In genomic region chr6:102853249-102853955, GRCh38 we compare ENCODE assay signal across 30 cellular contexts.
DNase-seq lines count a peak whose midpoint lies in the region; ATAC-seq, FAIRE-seq and TF ChIP-seq lines count a peak whose summit lies in the region.
"Had no signal": no experiment of that assay in that cellular context is flagged by ENCODE, and none has a peak within 500 bp of the region (broad histone marks: within the 10 kb centered on the region; RNA-seq: fewer than 3 reads in every experiment).

No MANE protein-coding gene starts in this region.

- FAIRE-seq in D721Med (lab: Jason Lieb, UNC) (peak; percentile 92), HTR-8/SVneo (lab: Jason Lieb, UNC) (no peak)
- FAIRE-seq: islet of Langerhans had no signal

- H3K36me3 Mint-ChIP-seq in T-helper 17 cell (ENCODE audit: low read depth), result no peaks in the 10 kb centered on the region
- H3K36me3 Mint-ChIP-seq: activated CD8-positive, alpha-beta memory T cell treated with anti-CD3 and anti-CD28 coated beads, Interleukin-2, amount 10 ng/mL, durations not matched to agents 7 days and 5 days; CD14-positive monocyte; natural killer cell; stimulated activated naive B cell treated with anti-CD40 and anti-IgM and Interleukin-4, amounts not matched to agents 10 μg/mL and 1 μg/mL and 100 μg/mL, for 72 hours had no signal

- DNase-seq in BE2C, result peak; percentile 47
- DNase-seq in D721Med (ENCODE audit: insufficient read length, low spot score), result no peak
- DNase-seq in NCI-H82 (lab: John Stamatoyannopoulos, UW), result peak; percentile 95
- peak; percentile 3 for DNase-seq in astrocyte of the hippocampus (ENCODE audit: low read depth, low spot score)
- DNase-seq in T-helper 17 cell, result no peak
- DNase-seq in anterior cingulate cortex (lab: John Stamatoyannopoulos, UW), result no peak
- DNase-seq in NCI-H2107 (lab: John Stamatoyannopoulos, UW), result no peak
- DNase-seq in HTR-8/SVneo (ENCODE audit: insufficient read length, low spot score), result no peak
- DNase-seq: activated CD4-positive, alpha-beta T cell treated with anti-CD3 and anti-CD28 coated beads, Interleukin-2, amount 10 ng/mL, durations not matched to agents 7 days and 5 days; activated CD8-positive, alpha-beta memory T cell treated with anti-CD3 and anti-CD28 coated beads, Interleukin-2, amount 10 ng/mL, durations not matched to agents 7 days and 5 days; activated naive CD4-positive, alpha-beta T cell treated with anti-CD3 and anti-CD28 coated beads, Interleukin-2, amount 50 U/mL, for 16 hours; amygdala; esophagus squamous epithelium; gastrocnemius medialis; natural killer cell; NCI-H1436 treated with DMSO at 0.1 percent for 48 hours; NCI-H526 treated with DMSO at 0.1 percent for 48 hours; OCI-M1; stimulated activated CD4-positive, alpha-beta T cell treated with anti-CD3 and anti-CD28 coated beads, Interleukin-12 subunit alpha, Interleukin-12 subunit beta, amount 100 ng/mL, for 4 hours; stimulated activated CD4-positive, alpha-beta T cell treated with anti-CD3 and anti-CD28 coated beads, Interleukin-4, amount 100 ng/mL, for 24 hours; stimulated activated naive B cell treated with anti-CD40 and anti-IgM and Interleukin-4, amounts not matched to agents 10 μg/mL and 1 μg/mL and 100 μg/mL, for 72 hours; testis had no signal

- no peak for ATAC-seq in T-helper 17 cell
- ATAC-seq: activated CD8-positive, alpha-beta memory T cell treated with anti-CD3 and anti-CD28 coated beads, Interleukin-2, amount 10 ng/mL, durations not matched to agents 7 days and 5 days; gastrocnemius medialis; natural killer cell; stimulated activated naive B cell treated with anti-CD40 and anti-IgM and Interleukin-4, amounts not matched to agents 10 μg/mL and 1 μg/mL and 100 μg/mL, for 72 hours had no signal

- TF ChIP-seq CTCF in BE2C (IDR thresholded peaks at IDR 0.05; ENCODE audit: low read depth, low read length) (no peak; the same call in 1 of the 2 replicates), D721Med (IDR thresholded peaks at IDR 0.05; ENCODE audit: insufficient read depth, missing control alignments) (no peak)

- no peaks in the 10 kb centered on the region for H3K27me3 ChIP-seq in BE2C
- H3K27me3 ChIP-seq: cardiac muscle cell, esophagus squamous epithelium, gastrocnemius medialis, right atrium auricular region, SJCRH30, testis, vagina had no signal

- no peak overlapping the region for H3K27ac Mint-ChIP-seq in T-helper 17 cell
- H3K27ac Mint-ChIP-seq: activated CD4-positive, alpha-beta T cell treated with anti-CD3 and anti-CD28 coated beads, Interleukin-2, amount 10 ng/mL, durations not matched to agents 7 days and 5 days; activated CD8-positive, alpha-beta memory T cell treated with anti-CD3 and anti-CD28 coated beads, Interleukin-2, amount 10 ng/mL, durations not matched to agents 7 days and 5 days; CD14-positive monocyte; natural killer cell; stimulated activated naive B cell treated with anti-CD40 and anti-IgM and Interleukin-4, amounts not matched to agents 10 μg/mL and 1 μg/mL and 100 μg/mL, for 72 hours; T-helper 1 cell treated with Interleukin-12 subunit alpha and Interleukin-12 subunit beta and Interleukin-4 antibody, amounts not matched to agents 30 μg/mL and 1 μg/mL, for 36 hours had no signal

- peaks cover 3% of the 10 kb centered on the region for H3K4me1 Mint-ChIP-seq in T-helper 17 cell
- H3K4me1 Mint-ChIP-seq: activated CD4-positive, alpha-beta T cell treated with anti-CD3 and anti-CD28 coated beads, Interleukin-2, amount 10 ng/mL, durations not matched to agents 7 days and 5 days; activated CD8-positive, alpha-beta memory T cell treated with anti-CD3 and anti-CD28 coated beads, Interleukin-2, amount 10 ng/mL, durations not matched to agents 7 days and 5 days; natural killer cell had no signal

- H3K4me3 Mint-ChIP-seq in T-helper 17 cell, result no peak overlapping the region
- H3K4me3 Mint-ChIP-seq: activated CD4-positive, alpha-beta T cell treated with anti-CD3 and anti-CD28 coated beads, Interleukin-2, amount 10 ng/mL, durations not matched to agents 7 days and 5 days; activated CD8-positive, alpha-beta memory T cell treated with anti-CD3 and anti-CD28 coated beads, Interleukin-2, amount 10 ng/mL, durations not matched to agents 7 days and 5 days; CD14-positive monocyte; natural killer cell; stimulated activated naive B cell treated with anti-CD40 and anti-IgM and Interleukin-4, amounts not matched to agents 10 μg/mL and 1 μg/mL and 100 μg/mL, for 72 hours; T-helper 1 cell treated with Interleukin-12 subunit alpha and Interleukin-12 subunit beta and Interleukin-4 antibody, amounts not matched to agents 30 μg/mL and 1 μg/mL, for 36 hours had no signal

- no peak overlapping the region for H3K4me3 ChIP-seq in BE2C (ENCODE audit: low read depth, low read length)
- H3K4me3 ChIP-seq: cardiac muscle cell, coronary artery, esophagus squamous epithelium, gastrocnemius medialis, right atrium auricular region, SJCRH30, testis, vagina had no signal

- H3K27me3 Mint-ChIP-seq in T-helper 17 cell, result no peaks in the 10 kb centered on the region
- H3K27me3 Mint-ChIP-seq: activated CD4-positive, alpha-beta T cell treated with anti-CD3 and anti-CD28 coated beads, Interleukin-2, amount 10 ng/mL, durations not matched to agents 7 days and 5 days; activated CD8-positive, alpha-beta memory T cell treated with anti-CD3 and anti-CD28 coated beads, Interleukin-2, amount 10 ng/mL, durations not matched to agents 7 days and 5 days; stimulated activated naive B cell treated with anti-CD40 and anti-IgM and Interleukin-4, amounts not matched to agents 10 μg/mL and 1 μg/mL and 100 μg/mL, for 72 hours had no signal

- H3K4me1 ChIP-seq in BE2C, result peaks cover 28% of the 10 kb centered on the region
- H3K4me1 ChIP-seq: esophagus squamous epithelium, gastrocnemius medialis, right atrium auricular region, SJCRH30, testis, vagina had no signal

- H3K36me3 ChIP-seq in BE2C, result no peaks in the 10 kb centered on the region
- H3K36me3 ChIP-seq: cardiac muscle cell, esophagus squamous epithelium, gastrocnemius medialis, right atrium auricular region, SJCRH30, vagina had no signal

- H3K9me3 ChIP-seq in BE2C, result no peaks in the 10 kb centered on the region
- H3K9me3 ChIP-seq in T-helper 17 cell (ENCODE audit: control insufficient read depth, low read length, poor library complexity, severe bottlenecking), result no peaks in the 10 kb centered on the region
- H3K9me3 ChIP-seq: esophagus squamous epithelium, gastrocnemius medialis, right atrium auricular region, SJCRH30, testis, vagina had no signal

Comparison
In these comparisons a context has a peak if more than half of its experiments do, and no peak if none do; other contexts are left out.
1. DNase-seq: peak in BE2C (single experiment), NCI-H82 (single experiment) and astrocyte of the hippocampus (single experiment); none in D721Med (single experiment), T-helper 17 cell (0 of 3), anterior cingulate cortex (0 of 58), NCI-H2107 (single experiment) and HTR-8/SVneo (single experiment).